In the genomic region with DNA sequence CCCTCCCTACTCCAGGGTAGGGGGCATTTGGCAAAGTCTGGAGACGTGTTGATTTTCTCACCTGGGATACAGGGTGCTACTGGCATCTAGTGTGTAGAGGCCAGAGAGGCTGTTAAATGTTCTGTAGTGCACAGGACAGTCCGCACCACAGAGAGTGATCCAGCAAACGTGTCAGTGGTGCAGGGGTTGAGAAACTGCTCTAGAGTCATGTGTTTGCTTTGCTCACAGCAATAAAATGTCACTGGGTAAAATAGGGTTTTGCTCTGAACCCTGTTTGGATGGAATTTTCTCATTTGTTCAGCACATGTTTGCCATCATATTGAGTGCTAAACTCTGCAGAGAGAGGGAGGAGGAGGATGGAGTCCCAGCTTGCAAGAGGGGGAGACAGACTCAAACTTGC, we compare ENCODE assay signal across 25 cellular contexts. TPM values are rescaled to one million over a fixed set of nuclear protein-coding genes. Genes with fewer than 3 reads are reported as not detected.
A peak's percentile ranks its signal among the peaks of the same experiment; 100 is the strongest.
DNase-seq lines count a peak whose midpoint lies in the region; ATAC-seq and TF ChIP-seq lines count a peak whose summit lies in the region.
"Had no signal": no experiment of that assay in that cellular context is flagged by ENCODE, and none has a peak within 500 bp of the region (broad histone marks: within the 10 kb centered on the region; RNA-seq: fewer than 3 reads in every experiment).

No MANE protein-coding gene starts in this region.

- CTCF ChIA-PET in HEK293 (lab: Yijun Ruan, JAX): interaction anchor here (0.6 to 1.0 kb wide), 2 partner anchors 9 to 208 kb away, joined by 3 read pairs; no protein-coding TSS in a partner anchor
- CTCF ChIA-PET in Caco-2 (lab: Charles Lee): no interaction called here

- POLR2A ChIA-PET in HEK293 (lab: Yijun Ruan, JAX): no interaction called here
- POLR2A ChIA-PET in Caco-2 (lab: Charles Lee): no interaction called here

- ATAC-seq in mucosa of descending colon (peak; percentile 13), left colon (no peak)
- ATAC-seq in stimulated activated effector memory CD8-positive, alpha-beta T cell treated with anti-CD3 and anti-CD28 coated beads, Interleukin-12 subunit alpha, Interleukin-12 subunit beta, amount 100 ng/mL, for 72 hours: no peak
- ATAC-seq: body of pancreas; CD8-positive, alpha-beta T cell had no signal

- H3K36me3 Mint-ChIP-seq in endothelial cell (ENCODE audit: low read depth, unreplicated experiment) (peaks cover 42% of the 10 kb centered on the region), Caco-2 (ENCODE audit: insufficient read depth, unreplicated experiment) (no peaks in the 10 kb centered on the region)
- H3K36me3 Mint-ChIP-seq in stimulated activated effector memory CD8-positive, alpha-beta T cell treated with anti-CD3 and anti-CD28 coated beads, Interleukin-12 subunit alpha, Interleukin-12 subunit beta, amount 100 ng/mL, for 72 hours: no peaks in the 10 kb centered on the region
- H3K36me3 Mint-ChIP-seq: CD8-positive, alpha-beta T cell had no signal

- H3K9me3 Mint-ChIP-seq in endothelial cell (ENCODE audit: unreplicated experiment) (no peaks in the 10 kb centered on the region), Caco-2 (ENCODE audit: unreplicated experiment) (no peaks in the 10 kb centered on the region)
- H3K9me3 Mint-ChIP-seq in stimulated activated effector memory CD8-positive, alpha-beta T cell treated with anti-CD3 and anti-CD28 coated beads, Interleukin-12 subunit alpha, Interleukin-12 subunit beta, amount 100 ng/mL, for 72 hours: no peaks in the 10 kb centered on the region
- H3K9me3 Mint-ChIP-seq: activated CD4-positive, alpha-beta memory T cell treated with anti-CD3 and anti-CD28 coated beads, Interleukin-2, amount 10 ng/mL, durations not matched to agents 7 days and 5 days; activated naive CD4-positive, alpha-beta T cell treated with anti-CD3 and anti-CD28 coated beads for 36 hours; CD8-positive, alpha-beta T cell; dendritic cell treated with granulocyte-macrophage colony-stimulating factor and Interleukin-4, amounts not matched to agents 40 ng/mL and 50 ng/mL, for 4 days; endodermal cell had no signal

- H3K4me1 Mint-ChIP-seq in endothelial cell (ENCODE audit: unreplicated experiment) (peaks cover under 1% of the 10 kb centered on the region), Caco-2 (ENCODE audit: low read depth, unreplicated experiment) (no peaks in the 10 kb centered on the region)
- H3K4me1 Mint-ChIP-seq in stimulated activated effector memory CD8-positive, alpha-beta T cell treated with anti-CD3 and anti-CD28 coated beads, Interleukin-12 subunit alpha, Interleukin-12 subunit beta, amount 100 ng/mL, for 72 hours: peaks cover 13% of the 10 kb centered on the region

- no peak overlapping the region for H3K4me3 ChIP-seq in HEK293 (ENCODE audit: low read depth, low read length)
- H3K4me3 ChIP-seq in mucosa of descending colon: no peak overlapping the region
- no peak overlapping the region for H3K4me3 ChIP-seq in Caco-2 (ENCODE audit: low read depth, low read length)
- H3K4me3 ChIP-seq: A549, adrenal gland, body of pancreas, esophagus muscularis mucosa, suprapubic skin had no signal

- H3K27me3 Mint-ChIP-seq in endothelial cell (ENCODE audit: unreplicated experiment) (peaks cover 5% of the 10 kb centered on the region), Caco-2 (ENCODE audit: insufficient read depth, unreplicated experiment) (no peaks in the 10 kb centered on the region)
- H3K27me3 Mint-ChIP-seq: dendritic cell treated with granulocyte-macrophage colony-stimulating factor and Interleukin-4, amounts not matched to agents 40 ng/mL and 50 ng/mL, for 4 days had no signal

- no peaks in the 10 kb centered on the region for H3K9me3 ChIP-seq in HEK293 (ENCODE audit: control insufficient read depth, insufficient read depth, low read depth, low read length)
- H3K9me3 ChIP-seq in mucosa of descending colon: no peaks in the 10 kb centered on the region
- no peaks in the 10 kb centered on the region for H3K9me3 ChIP-seq in Caco-2
- H3K9me3 ChIP-seq: A549, adrenal gland, body of pancreas, esophagus muscularis mucosa, suprapubic skin had no signal

- H3K4me1 ChIP-seq in HEK293 (ENCODE audit: control insufficient read depth, insufficient read depth, low read length): peaks cover 4% of the 10 kb centered on the region; the same call in 1 of the 2 replicates
- H3K4me1 ChIP-seq in mucosa of descending colon (ENCODE audit: low read depth): no peaks in the 10 kb centered on the region
- H3K4me1 ChIP-seq in Caco-2: no peaks in the 10 kb centered on the region
- H3K4me1 ChIP-seq: A549, adrenal gland, body of pancreas, esophagus muscularis mucosa had no signal

- TF ChIP-seq CTCF in HEK293 (tag by site-specific recombination; IDR thresholded peaks at IDR 0.05) (no peak), endothelial cell (IDR thresholded peaks at IDR 0.05; ENCODE audit: unreplicated experiment) (no peak), mucosa of descending colon (IDR thresholded peaks at IDR 0.05) (no peak), Caco-2 (IDR thresholded peaks at IDR 0.05; ENCODE audit: insufficient read depth in 1 of 2, low read depth in 1 of 2, low read length in 1 of 2, severe bottlenecking in 1 of 2, unreplicated experiment in 1 of 2) (no peak)

- no peak for DNase-seq in endothelial cell (ENCODE audit: low spot score)
- DNase-seq in mucosa of descending colon: no peak
- DNase-seq in stimulated activated effector memory CD8-positive, alpha-beta T cell treated with anti-CD3 and anti-CD28 coated beads, Interleukin-12 subunit alpha, Interleukin-12 subunit beta, amount 100 ng/mL, for 72 hours (ENCODE audit: low spot score in 2 of 2): no peak
- no peak for DNase-seq in Caco-2
- DNase-seq in C1 segment of cervical spinal cord (lab: John Stamatoyannopoulos, UW): no peak
- no peak for DNase-seq in posterior cingulate gyrus
- DNase-seq in left colon: no peak
- DNase-seq: activated CD4-positive, alpha-beta memory T cell treated with anti-CD3 and anti-CD28 coated beads, Interleukin-2, amount 10 ng/mL, durations not matched to agents 7 days and 5 days; activated CD4-positive, alpha-beta T cell treated with anti-CD3 and anti-CD28 coated beads for 1 hour; activated CD8-positive, alpha-beta memory T cell treated with anti-CD3 and anti-CD28 coated beads, Interleukin-2, amount 50 U/mL, for 4 hours; activated naive CD4-positive, alpha-beta T cell treated with anti-CD3 and anti-CD28 coated beads for 36 hours; adrenal gland; body of pancreas; CD8-positive, alpha-beta T cell; endodermal cell; mammary epithelial cell; NCI-H1436 treated with DMSO at 0.1 percent for 48 hours; nucleus accumbens; SIG-M5; stimulated activated naive CD4-positive, alpha-beta T cell had no signal

- BruUV-seq in Caco-2 (replicated peaks; lab: Mats Ljungman, UMichigan): no TSS peak

- intact Hi-C loops in mucosa of descending colon (cut with DNase I, micrococcal nuclease): no loop called here
- intact Hi-C loops in Caco-2 (cut with micrococcal nuclease; ENCODE audit: unreplicated experiment): no loop called here
- intact Hi-C loops in posterior cingulate gyrus (cut with DNase I): no loop called here
- intact Hi-C loops in left colon (cut with DNase I, micrococcal nuclease): no loop called here

- H3K4me3 Mint-ChIP-seq in endothelial cell (ENCODE audit: unreplicated experiment): peak overlapping the region; percentile 13
- H3K4me3 Mint-ChIP-seq in stimulated activated effector memory CD8-positive, alpha-beta T cell treated with anti-CD3 and anti-CD28 coated beads, Interleukin-12 subunit alpha, Interleukin-12 subunit beta, amount 100 ng/mL, for 72 hours: no peak overlapping the region
- H3K4me3 Mint-ChIP-seq in Caco-2 (ENCODE audit: unreplicated experiment): no peak overlapping the region
- H3K4me3 Mint-ChIP-seq: activated CD4-positive, alpha-beta memory T cell treated with anti-CD3 and anti-CD28 coated beads, Interleukin-2, amount 10 ng/mL, durations not matched to agents 7 days and 5 days; activated naive CD4-positive, alpha-beta T cell treated with anti-CD3 and anti-CD28 coated beads for 36 hours; CD8-positive, alpha-beta T cell; dendritic cell treated with granulocyte-macrophage colony-stimulating factor and Interleukin-4, amounts not matched to agents 40 ng/mL and 50 ng/mL, for 4 days; endodermal cell had no signal

- H3K36me3 ChIP-seq in HEK293 (ENCODE audit: control insufficient read depth in 2 of 2, insufficient read depth in 1 of 2, low read length in 2 of 2): peaks cover 0 to 3% of the 10 kb centered on the region in 2 experiments; a peak in 2 of 3 replicates
- no peaks in the 10 kb centered on the region for H3K36me3 ChIP-seq in mucosa of descending colon (ENCODE audit: low read depth)
- H3K36me3 ChIP-seq in Caco-2 (ENCODE audit: control insufficient read depth, insufficient read depth, low read length): no peaks in the 10 kb centered on the region
- H3K36me3 ChIP-seq: adrenal gland, esophagus muscularis mucosa, suprapubic skin had no signal

- no peaks in the 10 kb centered on the region for H3K27me3 ChIP-seq in Caco-2 (replicated peaks; ENCODE audit: control insufficient read depth, insufficient read depth, low read length)
- H3K27me3 ChIP-seq: adrenal gland, body of pancreas, suprapubic skin had no signal

- H3K27ac Mint-ChIP-seq in endothelial cell (ENCODE audit: unreplicated experiment) (no peak overlapping the region), Caco-2 (ENCODE audit: unreplicated experiment) (no peak overlapping the region)
- H3K27ac Mint-ChIP-seq in stimulated activated effector memory CD8-positive, alpha-beta T cell treated with anti-CD3 and anti-CD28 coated beads, Interleukin-12 subunit alpha, Interleukin-12 subunit beta, amount 100 ng/mL, for 72 hours: peak overlapping the region; percentile 48
- H3K27ac Mint-ChIP-seq: activated CD4-positive, alpha-beta memory T cell treated with anti-CD3 and anti-CD28 coated beads, Interleukin-2, amount 10 ng/mL, durations not matched to agents 7 days and 5 days; activated naive CD4-positive, alpha-beta T cell treated with anti-CD3 and anti-CD28 coated beads for 36 hours; CD8-positive, alpha-beta T cell; dendritic cell treated with granulocyte-macrophage colony-stimulating factor and Interleukin-4, amounts not matched to agents 40 ng/mL and 50 ng/mL, for 4 days; endodermal cell had no signal

- H3K27ac ChIP-seq in HEK293 (ENCODE audit: extremely low read depth, low read depth, low read length): no peak overlapping the region
- H3K27ac ChIP-seq: A549, adrenal gland, body of pancreas, esophagus muscularis mucosa, suprapubic skin had no signal

TF ChIP-seq in HEK293, 187 proteins besides CTCF, POLR2A, EP300 and RAD21:
- TF ChIP-seq ZNF560 (tag by site-specific recombination; IDR thresholded peaks at IDR 0.05; ENCODE audit: borderline replicate concordance): no peak
- peak; percentile 86 for TF ChIP-seq ZNF133 (tag by site-specific recombination; IDR thresholded peaks at IDR 0.05)
- TF ChIP-seq ZNF121 (tag by site-specific recombination; IDR thresholded peaks at IDR 0.05): no peak

RNA-seq across cellular contexts. Expression of a gene that starts 11.7 kb away (rescaled TPM):
- 103 TPM for total RNA-seq in endothelial cell (ENCODE audit: unreplicated experiment)
- 10 to 100 TPM; 14.7 to 19.5 (median 15.0) TPM for total RNA-seq in mucosa of descending colon
- total RNA-seq in Caco-2 (2022): 10.3 and 14.4 TPM in 2 replicates
- total RNA-seq in left colon: 10 to 100 TPM; 16.7 to 20.0 TPM
